8 cellular contexts compared by ENCODE assay signal in genomic region chr7:105759670-105760548, GRCh38.
DNase-seq lines count a peak whose midpoint lies in the region; ATAC-seq and TF ChIP-seq lines count a peak whose summit lies in the region.

No MANE protein-coding gene starts in this region.

- TF ChIP-seq EP300 in gastroesophageal sphincter (IDR thresholded peaks at IDR 0.05), result no peak

- no peak overlapping the region for H3K4me3 ChIP-seq in gastroesophageal sphincter

- ATAC-seq in gastroesophageal sphincter (peak; percentile 66), HG02798 (IDR thresholded peaks at IDR 0.05; ENCODE audit: poor library complexity, unreplicated experiment) (no peak)

- peak; percentile 51 to 78 (median 70) for TF ChIP-seq CTCF in gastroesophageal sphincter (IDR thresholded peaks at IDR 0.05)

- no peak overlapping the region for H3K27ac ChIP-seq in gastroesophageal sphincter

- peak overlapping the region; percentile 12 for H3K27ac Mint-ChIP-seq in activated CD4-positive, alpha-beta T cell treated with anti-CD3 and anti-CD28 coated beads, Interleukin-2, amount 10 ng/mL, durations not matched to agents 7 days and 5 days
- no peak overlapping the region for H3K27ac Mint-ChIP-seq in activated T-helper 2 cell treated with anti-CD3 and anti-CD28 coated beads, Interferon-gamma antibody, Interleukin-2, Interleukin-4, amounts not matched to agents 10 μg/mL and 5 μg/mL and 100 μg/mL, durations not matched to agents 14 hours and 24 hours and 36 hours

- peaks cover 0 to 11% (median 7%) of the 10 kb centered on the region in 3 donors for H3K4me1 ChIP-seq in gastroesophageal sphincter

- intact Hi-C loops in activated T-helper 2 cell treated with anti-CD3 and anti-CD28 coated beads, Interferon-gamma antibody, Interleukin-2, Interleukin-4, amounts not matched to agents 10 μg/mL and 5 μg/mL and 100 μg/mL, durations not matched to agents 14 hours and 24 hours and 36 hours (cut with micrococcal nuclease), result loop anchor here (1.0 to 5.0 kb wide), 3 partner anchors 117 to 282 kb away; partner anchors contain the start of gene ATXN7L1

- peaks cover 2% of the 10 kb centered on the region for H3K27me3 Mint-ChIP-seq in activated CD4-positive, alpha-beta T cell treated with anti-CD3 and anti-CD28 coated beads, Interleukin-2, amount 10 ng/mL, durations not matched to agents 7 days and 5 days
- peaks cover 6% of the 10 kb centered on the region for H3K27me3 Mint-ChIP-seq in activated T-helper 2 cell treated with anti-CD3 and anti-CD28 coated beads, Interferon-gamma antibody, Interleukin-2, Interleukin-4, amounts not matched to agents 10 μg/mL and 5 μg/mL and 100 μg/mL, durations not matched to agents 14 hours and 24 hours and 36 hours (ENCODE audit: low read depth)

- POLR2A ChIA-PET in activated CD4-positive, alpha-beta T cell treated with anti-CD3 and anti-CD28 coated beads, Interleukin-2, amount 10 ng/mL, durations not matched to agents 7 days and 5 days (lab: Charles Lee), result no interaction called here

- H3K9me3 ChIP-seq in gastroesophageal sphincter, result no peaks in the 10 kb centered on the region

- H3K4me3 Mint-ChIP-seq in activated CD4-positive, alpha-beta T cell treated with anti-CD3 and anti-CD28 coated beads, Interleukin-2, amount 10 ng/mL, durations not matched to agents 7 days and 5 days, result no peak overlapping the region
- H3K4me3 Mint-ChIP-seq in activated T-helper 2 cell treated with anti-CD3 and anti-CD28 coated beads, Interferon-gamma antibody, Interleukin-2, Interleukin-4, amounts not matched to agents 10 μg/mL and 5 μg/mL and 100 μg/mL, durations not matched to agents 14 hours and 24 hours and 36 hours (ENCODE audit: low read depth), result no peak overlapping the region

- CTCF ChIA-PET in activated CD4-positive, alpha-beta T cell treated with anti-CD3 and anti-CD28 coated beads, Interleukin-2, amount 10 ng/mL, durations not matched to agents 7 days and 5 days (lab: Charles Lee), result interaction anchor here (0.6 to 1.9 kb wide), 10 partner anchors 10 to 400 kb away, joined by 3 to 4 read pairs (median 3); no protein-coding TSS in a partner anchor

- H3K9me3 Mint-ChIP-seq in activated CD4-positive, alpha-beta T cell treated with anti-CD3 and anti-CD28 coated beads, Interleukin-2, amount 10 ng/mL, durations not matched to agents 7 days and 5 days, result no peaks in the 10 kb centered on the region
- no peaks in the 10 kb centered on the region for H3K9me3 Mint-ChIP-seq in activated T-helper 2 cell treated with anti-CD3 and anti-CD28 coated beads, Interferon-gamma antibody, Interleukin-2, Interleukin-4, amounts not matched to agents 10 μg/mL and 5 μg/mL and 100 μg/mL, durations not matched to agents 14 hours and 24 hours and 36 hours

- peak; percentile 66 for DNase-seq in activated effector memory CD4-positive, alpha-beta T cell treated with anti-CD3 and anti-CD28 coated beads, Interleukin-2, amount 50 U/mL, for 16 hours
- no peak for DNase-seq in activated effector memory CD4-positive, alpha-beta T cell treated with Interleukin-2 at 50 U/mL for 16 hours
- DNase-seq in NCI-H1694 treated with DMSO at 0.1 percent for 48 hours (lab: John Stamatoyannopoulos, UW) (peak; percentile 84), putamen (ENCODE audit: low spot score) (peak; percentile 38)
- peak; percentile 19 for DNase-seq in activated CD4-positive, alpha-beta T cell treated with anti-CD3 and anti-CD28 coated beads, Interleukin-2, amount 10 ng/mL, durations not matched to agents 7 days and 5 days
- no peak for DNase-seq in activated T-helper 2 cell treated with anti-CD3 and anti-CD28 coated beads, Interferon-gamma antibody, Interleukin-2, Interleukin-4, amounts not matched to agents 10 μg/mL and 5 μg/mL and 100 μg/mL, durations not matched to agents 14 hours and 24 hours and 36 hours (ENCODE audit: low spot score)

- peaks cover 2% of the 10 kb centered on the region for H3K36me3 Mint-ChIP-seq in activated CD4-positive, alpha-beta T cell treated with anti-CD3 and anti-CD28 coated beads, Interleukin-2, amount 10 ng/mL, durations not matched to agents 7 days and 5 days (ENCODE audit: low read depth)
- no peaks in the 10 kb centered on the region for H3K36me3 Mint-ChIP-seq in activated T-helper 2 cell treated with anti-CD3 and anti-CD28 coated beads, Interferon-gamma antibody, Interleukin-2, Interleukin-4, amounts not matched to agents 10 μg/mL and 5 μg/mL and 100 μg/mL, durations not matched to agents 14 hours and 24 hours and 36 hours (ENCODE audit: low read depth)

- H3K4me1 Mint-ChIP-seq in activated CD4-positive, alpha-beta T cell treated with anti-CD3 and anti-CD28 coated beads, Interleukin-2, amount 10 ng/mL, durations not matched to agents 7 days and 5 days, result peaks cover 40% of the 10 kb centered on the region
- peaks cover 31% of the 10 kb centered on the region for H3K4me1 Mint-ChIP-seq in activated T-helper 2 cell treated with anti-CD3 and anti-CD28 coated beads, Interferon-gamma antibody, Interleukin-2, Interleukin-4, amounts not matched to agents 10 μg/mL and 5 μg/mL and 100 μg/mL, durations not matched to agents 14 hours and 24 hours and 36 hours (ENCODE audit: low read depth)

- no peaks in the 10 kb centered on the region for H3K27me3 ChIP-seq in gastroesophageal sphincter

- H3K36me3 ChIP-seq in gastroesophageal sphincter, result no peaks in the 10 kb centered on the region

- TF ChIP-seq POLR2A in gastroesophageal sphincter (IDR thresholded peaks at IDR 0.05), result no peak

- WGBS in gastroesophageal sphincter (ENCODE audit: low coverage in 1 of 2), 2 donors, result 71 to 100% methylated on average over 1 to 2 of the region's 2 CpGs

Comparison
In these comparisons a context has a peak if more than half of its experiments do, and no peak if none do; other contexts are left out.
1. DNase-seq: peak in activated effector memory CD4-positive, alpha-beta T cell treated with anti-CD3 and anti-CD28 coated beads, Interleukin-2, amount 50 U/mL, for 16 hours (single experiment), NCI-H1694 treated with DMSO at 0.1 percent for 48 hours (single experiment), activated CD4-positive, alpha-beta T cell treated with anti-CD3 and anti-CD28 coated beads, Interleukin-2, amount 10 ng/mL, durations not matched to agents 7 days and 5 days (single experiment) and putamen (single experiment); none in activated effector memory CD4-positive, alpha-beta T cell treated with Interleukin-2 at 50 U/mL for 16 hours (single experiment) and activated T-helper 2 cell treated with anti-CD3 and anti-CD28 coated beads, Interferon-gamma antibody, Interleukin-2, Interleukin-4, amounts not matched to agents 10 μg/mL and 5 μg/mL and 100 μg/mL, durations not matched to agents 14 hours and 24 hours and 36 hours (single experiment).